Comparison of ENCODE assay signal across 9 cellular contexts in the genomic region with DNA sequence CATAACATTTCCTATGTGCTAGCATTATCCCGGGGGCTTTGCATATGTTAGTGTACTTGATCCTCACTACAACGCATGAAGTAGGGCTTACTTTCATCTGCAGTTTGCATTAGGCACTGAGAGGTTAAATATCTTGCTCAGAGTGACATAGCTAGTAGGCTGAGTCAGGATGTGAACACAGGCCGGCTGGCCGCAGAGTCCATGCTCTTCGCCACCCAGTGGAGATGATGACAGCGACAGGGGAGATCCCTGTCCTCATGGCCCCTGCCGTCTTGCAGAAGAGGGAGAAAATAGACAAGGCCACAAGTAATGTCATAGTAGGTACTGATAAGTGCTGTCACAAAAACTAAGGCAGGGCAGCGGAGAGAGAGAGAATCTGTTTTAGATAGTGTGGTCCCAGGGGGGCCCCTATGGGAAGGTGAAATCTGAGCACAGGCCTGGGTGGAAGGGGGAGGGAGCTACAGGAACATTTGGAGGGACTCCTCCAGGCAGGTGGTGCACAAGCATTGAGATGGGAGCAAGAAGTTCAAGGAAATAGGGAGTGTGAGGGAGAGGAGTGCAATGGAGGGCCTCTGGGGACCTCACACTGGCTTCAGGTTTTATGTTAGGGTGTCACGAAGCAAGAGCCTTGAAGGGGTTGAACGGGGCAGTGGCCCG. TPM values are rescaled to one million over a fixed set of nuclear protein-coding genes. Genes with fewer than 3 reads are reported as not detected.
DNase-seq lines count a peak whose midpoint lies in the region; ATAC-seq and TF ChIP-seq lines count a peak whose summit lies in the region.
"Had no signal": no experiment of that assay in that cellular context is flagged by ENCODE, and none has a peak within 500 bp of the region (broad histone marks: within the 10 kb centered on the region; RNA-seq: fewer than 3 reads in every experiment).

No MANE protein-coding gene starts in this region.

- no peaks in the 10 kb centered on the region for H3K9me3 ChIP-seq in CD4-positive, CD25-positive, alpha-beta regulatory T cell (ENCODE audit: control insufficient read depth in 2 of 2, low read length in 2 of 2)

- no peak overlapping the region for H3K4me3 ChIP-seq in CD4-positive, CD25-positive, alpha-beta regulatory T cell (ENCODE audit: low read depth, low read length)
- H3K4me3 ChIP-seq in fibroblast of mammary gland (ENCODE audit: control insufficient read depth, low read depth, low read length) (no peak overlapping the region), H7 (ENCODE audit: insufficient read depth, low read depth, low read length) (no peak overlapping the region)

- CTCF ChIA-PET in activated CD4-positive, alpha-beta T cell treated with anti-CD3 and anti-CD28 coated beads, Interleukin-2, amount 10 ng/mL, durations not matched to agents 7 days and 5 days (lab: Charles Lee): interaction anchor here (0.6 to 1.8 kb wide), 7 partner anchors 8 to 258 kb away, joined by 3 to 8 read pairs (median 3); no protein-coding TSS in a partner anchor

- H3K4me1 ChIP-seq in CD4-positive, CD25-positive, alpha-beta regulatory T cell (ENCODE audit: control insufficient read depth, insufficient read depth, low read length, poor library complexity, severe bottlenecking): peaks cover 7% of the 10 kb centered on the region

- DNase-seq in CD4-positive, CD25-positive, alpha-beta regulatory T cell: no peak
- peak; percentile 19 for DNase-seq in NCI-H526 treated with DMSO at 0.1 percent for 48 hours (lab: John Stamatoyannopoulos, UW)
- peak; percentile 45 for DNase-seq in fibroblast of mammary gland (ENCODE audit: low read depth)
- DNase-seq in activated CD4-positive, alpha-beta T cell treated with anti-CD3 and anti-CD28 coated beads, Interleukin-2, amount 10 ng/mL, durations not matched to agents 7 days and 5 days: no peak
- no peak for DNase-seq in H7
- DNase-seq: CD8-positive, alpha-beta memory T cell had no signal

- peaks cover 25% of the 10 kb centered on the region for H3K36me3 Mint-ChIP-seq in CD4-positive, CD25-positive, alpha-beta regulatory T cell
- H3K36me3 Mint-ChIP-seq in nephron (ENCODE audit: low read depth): peaks cover 8% of the 10 kb centered on the region
- peaks cover 3% of the 10 kb centered on the region for H3K36me3 Mint-ChIP-seq in activated CD4-positive, alpha-beta T cell treated with anti-CD3 and anti-CD28 coated beads, Interleukin-2, amount 10 ng/mL, durations not matched to agents 7 days and 5 days (ENCODE audit: low read depth)

- peak overlapping the region in 2 of 3 donors; percentile 32 to 76 for H3K27ac Mint-ChIP-seq in CD4-positive, CD25-positive, alpha-beta regulatory T cell
- peak overlapping the region; percentile 38 to 90 (median 60) for H3K27ac Mint-ChIP-seq in nephron
- no peak overlapping the region for H3K27ac Mint-ChIP-seq in activated CD4-positive, alpha-beta T cell treated with anti-CD3 and anti-CD28 coated beads, Interleukin-2, amount 10 ng/mL, durations not matched to agents 7 days and 5 days

- H3K36me3 ChIP-seq in CD4-positive, CD25-positive, alpha-beta regulatory T cell (ENCODE audit: control insufficient read depth, insufficient read depth, low read length): peaks cover 3% of the 10 kb centered on the region
- peaks cover 7% of the 10 kb centered on the region for H3K36me3 ChIP-seq in H7 (replicated peaks; ENCODE audit: control insufficient read depth, insufficient read depth, low read length)

- no peak for ATAC-seq in CD4-positive, CD25-positive, alpha-beta regulatory T cell (ENCODE audit: low read depth in 2 of 2)
- ATAC-seq in GM21717 (IDR thresholded peaks at IDR 0.05; ENCODE audit: unreplicated experiment): no peak
- ATAC-seq in HG03457 (IDR thresholded peaks at IDR 0.05; ENCODE audit: unreplicated experiment): no peak

- TF ChIP-seq CTCF in fibroblast of mammary gland (conservative IDR thresholded peaks at IDR 0.05; ENCODE audit: control insufficient read depth, insufficient read depth, low read depth, low read length) (peak; percentile 13), nephron (IDR thresholded peaks at IDR 0.05; ENCODE audit: unreplicated experiment in 3 of 3) (no peak)

- peaks cover 0 to 10% (median 9%) of the 10 kb centered on the region in 4 donors for H3K4me1 Mint-ChIP-seq in CD4-positive, CD25-positive, alpha-beta regulatory T cell
- H3K4me1 Mint-ChIP-seq in nephron: peaks cover 74% of the 10 kb centered on the region
- H3K4me1 Mint-ChIP-seq in activated CD4-positive, alpha-beta T cell treated with anti-CD3 and anti-CD28 coated beads, Interleukin-2, amount 10 ng/mL, durations not matched to agents 7 days and 5 days: peaks cover 15% of the 10 kb centered on the region

- no peak overlapping the region for H3K27ac ChIP-seq in CD4-positive, CD25-positive, alpha-beta regulatory T cell (ENCODE audit: insufficient read depth, low read length, poor library complexity, severe bottlenecking)

- H3K9me3 Mint-ChIP-seq in CD4-positive, CD25-positive, alpha-beta regulatory T cell: peaks cover 0 to 1% (median 0%) of the 10 kb centered on the region in 7 donors
- H3K9me3 Mint-ChIP-seq in nephron: no peaks in the 10 kb centered on the region
- H3K9me3 Mint-ChIP-seq in activated CD4-positive, alpha-beta T cell treated with anti-CD3 and anti-CD28 coated beads, Interleukin-2, amount 10 ng/mL, durations not matched to agents 7 days and 5 days: no peaks in the 10 kb centered on the region
- H3K9me3 Mint-ChIP-seq: CD8-positive, alpha-beta memory T cell had no signal

- POLR2A ChIA-PET in activated CD4-positive, alpha-beta T cell treated with anti-CD3 and anti-CD28 coated beads, Interleukin-2, amount 10 ng/mL, durations not matched to agents 7 days and 5 days (lab: Charles Lee): no interaction called here

- no peak overlapping the region for H3K4me3 Mint-ChIP-seq in CD4-positive, CD25-positive, alpha-beta regulatory T cell
- H3K4me3 Mint-ChIP-seq in nephron: no peak overlapping the region
- no peak overlapping the region for H3K4me3 Mint-ChIP-seq in activated CD4-positive, alpha-beta T cell treated with anti-CD3 and anti-CD28 coated beads, Interleukin-2, amount 10 ng/mL, durations not matched to agents 7 days and 5 days
- H3K4me3 Mint-ChIP-seq: CD8-positive, alpha-beta memory T cell had no signal

- no peaks in the 10 kb centered on the region for H3K27me3 Mint-ChIP-seq in CD4-positive, CD25-positive, alpha-beta regulatory T cell
- no peaks in the 10 kb centered on the region for H3K27me3 Mint-ChIP-seq in nephron (ENCODE audit: low read depth)
- H3K27me3 Mint-ChIP-seq in activated CD4-positive, alpha-beta T cell treated with anti-CD3 and anti-CD28 coated beads, Interleukin-2, amount 10 ng/mL, durations not matched to agents 7 days and 5 days: no peaks in the 10 kb centered on the region
- H3K27me3 Mint-ChIP-seq: CD8-positive, alpha-beta memory T cell had no signal

- no peaks in the 10 kb centered on the region for H3K27me3 ChIP-seq in CD4-positive, CD25-positive, alpha-beta regulatory T cell (ENCODE audit: control insufficient read depth, insufficient read depth, low read length)
- no peaks in the 10 kb centered on the region for H3K27me3 ChIP-seq in H7 (ENCODE audit: control insufficient read depth, insufficient read depth, low read length)

RNA-seq across cellular contexts. Expression of a gene that starts 46.8 kb away (rescaled TPM):
- 14.9 TPM for total RNA-seq in CD4-positive, CD25-positive, alpha-beta regulatory T cell
- 10 to 100 TPM; 26.9 to 38.8 (median 29.7) TPM for polyA plus RNA-seq in CD4-positive, CD25-positive, alpha-beta regulatory T cell
- total RNA-seq in activated CD4-positive, alpha-beta T cell treated with anti-CD3 and anti-CD28 coated beads, Interleukin-2, amount 10 ng/mL, durations not matched to agents 7 days and 5 days: 10 to 100 TPM; 30.8 to 31.4 TPM
- total RNA-seq in H7 (2014; rRNA removed; shearing (Covaris generic)): 45.6 and 49.5 TPM in 2 replicates

RNA-seq across cellular contexts. Expression of a gene that starts 47.3 kb away (rescaled TPM):
- 26.9 TPM for total RNA-seq in CD4-positive, CD25-positive, alpha-beta regulatory T cell
- 10 to 100 TPM; 29.7 to 39.7 (median 35.4) TPM for polyA plus RNA-seq in CD4-positive, CD25-positive, alpha-beta regulatory T cell
- total RNA-seq in activated CD4-positive, alpha-beta T cell treated with anti-CD3 and anti-CD28 coated beads, Interleukin-2, amount 10 ng/mL, durations not matched to agents 7 days and 5 days: 10 to 100 TPM; 17.2 to 17.5 TPM
- total RNA-seq in H7 (2014; rRNA removed; shearing (Covaris generic)): 21.2 and 27.1 TPM in 2 replicates

Comparison
In these comparisons a context has a peak if more than half of its experiments do, and no peak if none do; other contexts are left out.
1. DNase-seq: peak in NCI-H526 treated with DMSO at 0.1 percent for 48 hours (single experiment) and fibroblast of mammary gland (single experiment); none in CD4-positive, CD25-positive, alpha-beta regulatory T cell (0 of 3), activated CD4-positive, alpha-beta T cell treated with anti-CD3 and anti-CD28 coated beads, Interleukin-2, amount 10 ng/mL, durations not matched to agents 7 days and 5 days (single experiment) and H7 (single experiment).